32 cellular contexts compared by ENCODE assay signal in the genomic region with DNA sequence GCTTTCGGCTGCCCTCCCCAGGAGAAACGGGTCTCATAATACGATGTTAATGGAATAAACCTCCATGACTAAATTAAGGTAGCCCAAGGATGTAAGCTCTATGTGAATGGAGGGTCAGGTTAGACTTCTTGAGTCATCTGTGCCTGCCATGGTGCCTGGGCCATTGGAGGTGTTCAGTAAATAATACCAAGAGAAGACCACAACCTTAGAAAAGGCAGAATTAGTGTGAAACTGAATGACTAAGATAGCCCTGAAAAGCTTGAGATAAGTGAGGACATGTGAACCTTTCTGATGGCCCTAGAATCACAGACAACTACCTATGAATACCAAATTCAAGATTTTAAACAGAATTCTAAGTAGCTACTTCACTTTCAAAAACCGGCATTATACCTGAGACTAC.
"Had no signal": no experiment of that assay in that cellular context is flagged by ENCODE, and none has a peak within 500 bp of the region (broad histone marks: within the 10 kb centered on the region; RNA-seq: fewer than 3 reads in every experiment).

No MANE protein-coding gene starts in this region.

- H3K27ac ChIP-seq: adrenal gland, body of pancreas, brain microvascular endothelial cell, breast epithelium, VCaP had no signal

- H3K4me3 Mint-ChIP-seq: activated B cell treated with CpG ODN at 0.5 μM for 24 hours; activated CD4-positive, alpha-beta memory T cell treated with anti-CD3 and anti-CD28 coated beads for 36 hours; activated CD4-positive, alpha-beta T cell treated with anti-CD3 and anti-CD28 coated beads, Interleukin-2, amount 10 ng/mL, durations not matched to agents 24 days and 14 days; activated CD8-positive, alpha-beta T cell treated with anti-CD3 and anti-CD28 coated beads for 36 hours; activated naive CD4-positive, alpha-beta T cell treated with anti-CD3 and anti-CD28 coated beads for 36 hours; activated naive CD8-positive, alpha-beta T cell treated with anti-CD3 and anti-CD28 coated beads for 36 hours; activated T-cell treated with anti-CD3 and anti-CD28 coated beads, Interleukin-2, amount 50 U/mL, for 4 hours; activated T-cell treated with anti-CD3 and anti-CD28 coated beads, Interleukin-2, amount 50 U/mL, for 72 hours; activated T-helper 1 cell treated with anti-CD3 and anti-CD28 coated beads, Interleukin-12 subunit alpha, Interleukin-12 subunit beta, Interleukin-2, Interleukin-4 antibody, amounts not matched to agents 30 ng/mL and 10 ng/mL and 1 ng/mL, durations not matched to agents 14 hours and 24 hours and 36 hours; activated T-helper 17 cell treated with anti-CD3 and anti-CD28 coated beads, Interleukin-2, amount 50 U/mL, for 72 hours; T-helper 2 cell treated with Interferon-gamma antibody and Interleukin-4, amounts not matched to agents 5 μg/mL and 100 μg/mL, for 36 hours had no signal

- H3K4me1 Mint-ChIP-seq: activated B cell treated with CpG ODN at 0.5 μM for 24 hours; activated CD4-positive, alpha-beta T cell treated with anti-CD3 and anti-CD28 coated beads, Interleukin-2, amount 10 ng/mL, durations not matched to agents 24 days and 14 days; activated naive CD8-positive, alpha-beta T cell treated with anti-CD3 and anti-CD28 coated beads for 36 hours; activated T-helper 17 cell treated with anti-CD3 and anti-CD28 coated beads, Interleukin-2, amount 50 U/mL, for 72 hours had no signal

- H3K27ac Mint-ChIP-seq: activated B cell treated with CpG ODN at 0.5 μM for 24 hours; activated CD4-positive, alpha-beta memory T cell treated with anti-CD3 and anti-CD28 coated beads for 36 hours; activated CD4-positive, alpha-beta T cell treated with anti-CD3 and anti-CD28 coated beads, Interleukin-2, amount 10 ng/mL, durations not matched to agents 24 days and 14 days; activated CD8-positive, alpha-beta T cell treated with anti-CD3 and anti-CD28 coated beads for 36 hours; activated naive CD4-positive, alpha-beta T cell treated with anti-CD3 and anti-CD28 coated beads for 36 hours; activated naive CD4-positive, alpha-beta T cell treated with anti-CD3 and anti-CD28 coated beads, Interleukin-2, amount 50 U/mL, for 72 hours; activated naive CD8-positive, alpha-beta T cell treated with anti-CD3 and anti-CD28 coated beads for 36 hours; activated T-cell treated with anti-CD3 and anti-CD28 coated beads, Interleukin-2, amount 50 U/mL, for 72 hours; activated T-helper 1 cell treated with anti-CD3 and anti-CD28 coated beads, Interleukin-12 subunit alpha, Interleukin-12 subunit beta, Interleukin-2, Interleukin-4 antibody, amounts not matched to agents 30 ng/mL and 10 ng/mL and 1 ng/mL, durations not matched to agents 14 hours and 24 hours and 36 hours; activated T-helper 17 cell treated with anti-CD3 and anti-CD28 coated beads, Interleukin-2, amount 50 U/mL, for 72 hours; T-helper 2 cell treated with Interferon-gamma antibody and Interleukin-4, amounts not matched to agents 5 μg/mL and 100 μg/mL, for 36 hours had no signal

- H3K27me3 ChIP-seq: adrenal gland, body of pancreas, brain microvascular endothelial cell, breast epithelium had no signal

- DNase-seq: activated B cell treated with CpG ODN at 0.5 μM for 24 hours; activated CD4-positive, alpha-beta memory T cell treated with anti-CD3 and anti-CD28 coated beads for 36 hours; activated CD4-positive, alpha-beta T cell treated with anti-CD3 and anti-CD28 coated beads for 4 hours; activated CD4-positive, alpha-beta T cell treated with anti-CD3 and anti-CD28 coated beads, Interleukin-2, amount 10 ng/mL, durations not matched to agents 24 days and 14 days; activated CD4-positive, alpha-beta T cell treated with anti-CD3 and anti-CD28 coated beads, Interleukin-2, amount 50 U/mL, for 1 hour; activated CD4-positive, alpha-beta T cell treated with anti-CD3 and anti-CD28 coated beads, Interleukin-2, amount 50 U/mL, for 4 hours; activated CD4-positive, CD25-positive, alpha-beta regulatory T cell treated with anti-CD3 and anti-CD28 coated beads, Interleukin-2, amount 50 U/mL, for 72 hours; activated CD8-positive, alpha-beta memory T cell treated with anti-CD3 and anti-CD28 coated beads, Interleukin-2, amount 50 U/mL, for 4 hours; activated CD8-positive, alpha-beta T cell treated with anti-CD3 and anti-CD28 coated beads for 36 hours; activated effector memory CD4-positive, alpha-beta T cell treated with anti-CD3 and anti-CD28 coated beads, Interleukin-2, amount 50 U/mL, for 16 hours; activated gamma-delta T cell treated with Interleukin-2 at 50 U/mL for 16 hours; activated naive CD4-positive, alpha-beta T cell; activated naive CD4-positive, alpha-beta T cell treated with anti-CD3 and anti-CD28 coated beads for 36 hours; activated naive CD4-positive, alpha-beta T cell treated with anti-CD3 and anti-CD28 coated beads, Interleukin-2, amount 50 U/mL, for 16 hours; activated naive CD8-positive, alpha-beta T cell treated with anti-CD3 and anti-CD28 coated beads for 36 hours; activated T-cell treated with anti-CD3 and anti-CD28 coated beads for 4 hours; activated T-cell treated with anti-CD3 and anti-CD28 coated beads, Interleukin-2, amount 50 U/mL, for 1 hour; activated T-cell treated with anti-CD3 and anti-CD28 coated beads, Interleukin-2, amount 50 U/mL, for 4 hours; activated T-cell treated with anti-CD3 and anti-CD28 coated beads, Interleukin-2, amount 50 U/mL, for 72 hours; adrenal gland; amniotic stem cell; aorta; body of pancreas; brain microvascular endothelial cell; central memory CD4-positive, alpha-beta T cell; T-helper 9 cell had no signal

- H3K4me1 ChIP-seq: adrenal gland, body of pancreas, breast epithelium had no signal

- H3K36me3 Mint-ChIP-seq: activated CD4-positive, alpha-beta memory T cell treated with anti-CD3 and anti-CD28 coated beads for 36 hours; activated naive CD4-positive, alpha-beta T cell treated with anti-CD3 and anti-CD28 coated beads, Interleukin-2, amount 50 U/mL, for 72 hours; activated naive CD8-positive, alpha-beta T cell treated with anti-CD3 and anti-CD28 coated beads for 36 hours had no signal

- H3K27me3 Mint-ChIP-seq: activated B cell treated with CpG ODN at 0.5 μM for 24 hours; activated CD4-positive, alpha-beta memory T cell treated with anti-CD3 and anti-CD28 coated beads for 36 hours; activated CD4-positive, alpha-beta T cell treated with anti-CD3 and anti-CD28 coated beads, Interleukin-2, amount 10 ng/mL, durations not matched to agents 24 days and 14 days; activated CD8-positive, alpha-beta T cell treated with anti-CD3 and anti-CD28 coated beads for 36 hours; activated naive CD8-positive, alpha-beta T cell treated with anti-CD3 and anti-CD28 coated beads for 36 hours; activated T-helper 17 cell treated with anti-CD3 and anti-CD28 coated beads, Interleukin-2, amount 50 U/mL, for 72 hours had no signal

- ATAC-seq: activated CD8-positive, alpha-beta T cell treated with anti-CD3 and anti-CD28 coated beads for 36 hours; activated naive CD4-positive, alpha-beta T cell treated with anti-CD3 and anti-CD28 coated beads, Interleukin-2, amount 50 U/mL, for 72 hours; activated T-cell treated with anti-CD3 and anti-CD28 coated beads, Interleukin-2, amount 50 U/mL, for 4 hours; activated T-cell treated with anti-CD3 and anti-CD28 coated beads, Interleukin-2, amount 50 U/mL, for 72 hours; activated T-helper 17 cell treated with anti-CD3 and anti-CD28 coated beads, Interleukin-2, amount 50 U/mL, for 72 hours; body of pancreas had no signal

- H3K36me3 ChIP-seq: adrenal gland, brain microvascular endothelial cell, breast epithelium had no signal

- H3K4me3 ChIP-seq: adrenal gland, body of pancreas, breast epithelium had no signal

- H3K9me3 Mint-ChIP-seq: activated B cell treated with CpG ODN at 0.5 μM for 24 hours; activated CD4-positive, alpha-beta memory T cell treated with anti-CD3 and anti-CD28 coated beads for 36 hours; activated CD4-positive, alpha-beta T cell treated with anti-CD3 and anti-CD28 coated beads, Interleukin-2, amount 10 ng/mL, durations not matched to agents 24 days and 14 days; activated CD8-positive, alpha-beta T cell treated with anti-CD3 and anti-CD28 coated beads for 36 hours; activated naive CD4-positive, alpha-beta T cell treated with anti-CD3 and anti-CD28 coated beads for 36 hours; activated naive CD4-positive, alpha-beta T cell treated with anti-CD3 and anti-CD28 coated beads, Interleukin-2, amount 50 U/mL, for 72 hours; activated naive CD8-positive, alpha-beta T cell treated with anti-CD3 and anti-CD28 coated beads for 36 hours; activated T-cell treated with anti-CD3 and anti-CD28 coated beads, Interleukin-2, amount 50 U/mL, for 4 hours; activated T-cell treated with anti-CD3 and anti-CD28 coated beads, Interleukin-2, amount 50 U/mL, for 72 hours; activated T-helper 1 cell treated with anti-CD3 and anti-CD28 coated beads, Interleukin-12 subunit alpha, Interleukin-12 subunit beta, Interleukin-2, Interleukin-4 antibody, amounts not matched to agents 30 ng/mL and 10 ng/mL and 1 ng/mL, durations not matched to agents 14 hours and 24 hours and 36 hours; activated T-helper 17 cell treated with anti-CD3 and anti-CD28 coated beads, Interleukin-2, amount 50 U/mL, for 72 hours; T-helper 2 cell treated with Interferon-gamma antibody and Interleukin-4, amounts not matched to agents 5 μg/mL and 100 μg/mL, for 36 hours had no signal
